Comparison of ENCODE assay signal across 16 cellular contexts in genomic region chr3:172268425-172268824, GRCh38.
DNase-seq lines count a peak whose midpoint lies in the region; ATAC-seq, FAIRE-seq and TF ChIP-seq lines count a peak whose summit lies in the region.
"Had no signal": no experiment of that assay in that cellular context is flagged by ENCODE, and none has a peak within 500 bp of the region (broad histone marks: within the 10 kb centered on the region; RNA-seq: fewer than 3 reads in every experiment).

No MANE protein-coding gene starts in this region.

- peak overlapping the region; percentile 80 for H3K27ac Mint-ChIP-seq in endothelial cell (ENCODE audit: unreplicated experiment)
- H3K27ac Mint-ChIP-seq: CD4-positive, alpha-beta T cell had no signal

- H3K4me1 ChIP-seq in cardiac muscle cell (ENCODE audit: low read depth) (peaks cover 6% of the 10 kb centered on the region), right atrium auricular region (peaks cover 0 to 10% of the 10 kb centered on the region in 2 donors), Panc1 (ENCODE audit: control insufficient read depth, insufficient read depth, low read length) (no peaks in the 10 kb centered on the region), subcutaneous abdominal adipose tissue (ENCODE audit: control insufficient read depth in 5 of 5, insufficient read depth in 5 of 5, low read length in 5 of 5) (peaks cover 2 to 50% (median 32%) of the 10 kb centered on the region in 5 donors), pancreas (peaks cover 0 to 8% (median 0%) of the 10 kb centered on the region in 3 donors)

- CTCF ChIA-PET in Panc1 (lab: Charles Lee): no interaction called here

- in situ Hi-C loops in Panc1 (cut with HindIII; ENCODE audit: low pct_unique_long_range_greater_than_20kb, low sequenced_read_pairs): no loop called here

- TSS peak; percentile 5 for BruUV-seq in Panc1 (replicated peaks; lab: Mats Ljungman, UMichigan)

- no peak overlapping the region for H3K9ac ChIP-seq in subcutaneous abdominal adipose tissue (ENCODE audit: low read length in 5 of 5)
- H3K9ac ChIP-seq: BLaER1 treated with 17β-estradiol and CSF1 and Interleukin-3, amounts not matched to agents 10 nM and 100 nM had no signal

- H3K9me3 Mint-ChIP-seq in endothelial cell (ENCODE audit: unreplicated experiment): no peaks in the 10 kb centered on the region
- H3K9me3 Mint-ChIP-seq: CD4-positive, alpha-beta T cell had no signal

- H3K9me3 ChIP-seq in cardiac muscle cell (ENCODE audit: low read depth) (no peaks in the 10 kb centered on the region), right atrium auricular region (no peaks in the 10 kb centered on the region), Panc1 (ENCODE audit: control insufficient read depth, insufficient read depth, low read depth, low read length) (no peaks in the 10 kb centered on the region), subcutaneous abdominal adipose tissue (ENCODE audit: control insufficient read depth in 5 of 5, low read length in 5 of 5) (no peaks in the 10 kb centered on the region), pancreas (no peaks in the 10 kb centered on the region)
- H3K9me3 ChIP-seq: BLaER1 treated with 17β-estradiol and CSF1 and Interleukin-3, amounts not matched to agents 10 nM and 100 nM had no signal

- DNase-seq in cardiac muscle cell (ENCODE audit: low read depth in 1 of 2, low spot score in 1 of 2) (no peak), right atrium auricular region (ENCODE audit: low spot score) (no peak), Panc1 (ENCODE audit: low read depth, low spot score) (no peak), endothelial cell (ENCODE audit: low spot score) (no peak), pancreas (no peak), coronary artery (ENCODE audit: low spot score) (no peak)
- DNase-seq: ACHN; Calu3; CD4-positive, alpha-beta T cell; DMS 273 treated with DMSO at 0.1 percent for 48 hours had no signal

- H3K27me3 Mint-ChIP-seq in endothelial cell (ENCODE audit: unreplicated experiment): peaks cover 4% of the 10 kb centered on the region
- H3K27me3 Mint-ChIP-seq: CD4-positive, alpha-beta T cell had no signal

- H3K4me1 Mint-ChIP-seq in endothelial cell (ENCODE audit: unreplicated experiment): peaks cover 26% of the 10 kb centered on the region

- H3K27me3 ChIP-seq in cardiac muscle cell: no peaks in the 10 kb centered on the region
- no peaks in the 10 kb centered on the region for H3K27me3 ChIP-seq in right atrium auricular region
- H3K27me3 ChIP-seq in Panc1 (ENCODE audit: control insufficient read depth, insufficient read depth, low read length): no peaks in the 10 kb centered on the region
- no peaks in the 10 kb centered on the region for H3K27me3 ChIP-seq in subcutaneous abdominal adipose tissue (ENCODE audit: control insufficient read depth in 5 of 5, insufficient read depth in 4 of 5, low read length in 5 of 5)
- no peaks in the 10 kb centered on the region for H3K27me3 ChIP-seq in pancreas
- H3K27me3 ChIP-seq: BLaER1 treated with 17β-estradiol and CSF1 and Interleukin-3, amounts not matched to agents 10 nM and 100 nM had no signal

- no peak for ATAC-seq in Panc1
- ATAC-seq in pancreas: no peak
- ATAC-seq: HCT116 had no signal

- H3K4me3 ChIP-seq in cardiac muscle cell (no peak overlapping the region), right atrium auricular region (no peak overlapping the region), Panc1 (ENCODE audit: low read depth in 2 of 2, low read length in 2 of 2) (no peak overlapping the region), subcutaneous abdominal adipose tissue (ENCODE audit: low read depth in 1 of 5, low read length in 5 of 5) (no peak overlapping the region), pancreas (no peak overlapping the region), coronary artery (no peak overlapping the region)
- H3K4me3 ChIP-seq: BLaER1 treated with 17β-estradiol and CSF1 and Interleukin-3, amounts not matched to agents 10 nM and 100 nM had no signal

- no peak for TF ChIP-seq CTCF in cardiac muscle cell (IDR thresholded peaks at IDR 0.05; ENCODE audit: low read depth, low read length)
- no peak for TF ChIP-seq CTCF in right atrium auricular region (IDR thresholded peaks at IDR 0.05)
- TF ChIP-seq CTCF in Panc1 (IDR thresholded peaks at IDR 0.05): no peak
- no peak for TF ChIP-seq CTCF in endothelial cell (IDR thresholded peaks at IDR 0.05; ENCODE audit: unreplicated experiment)
- TF ChIP-seq CTCF in pancreas (IDR thresholded peaks at IDR 0.05): no peak
- TF ChIP-seq CTCF in coronary artery (IDR thresholded peaks at IDR 0.05): no peak

- H3K36me3 ChIP-seq in cardiac muscle cell (peaks cover 8% of the 10 kb centered on the region), right atrium auricular region (peaks cover 11% of the 10 kb centered on the region), Panc1 (ENCODE audit: control insufficient read depth, insufficient read depth, low read length) (peaks cover 8% of the 10 kb centered on the region; the same call in 1 of the 2 replicates), subcutaneous abdominal adipose tissue (ENCODE audit: control insufficient read depth in 5 of 5, insufficient read depth in 5 of 5, low read length in 5 of 5) (peaks cover 6 to 14% (median 10%) of the 10 kb centered on the region in 5 donors), pancreas (no peaks in the 10 kb centered on the region)

- 69 to 77% methylated on average over 3 of the region's 3 CpGs for whole genome bisulfite sequencing in pancreas, 2 donors

- no peak for FAIRE-seq in pancreas (lab: Jason Lieb, UNC)
- FAIRE-seq: GM18507, H54 had no signal

- intact Hi-C loops in Panc1 (cut with micrococcal nuclease; ENCODE audit: unreplicated experiment) (no loop called here), pancreas (cut with DNase I) (no loop called here)

- H3K4me3 Mint-ChIP-seq in endothelial cell (ENCODE audit: unreplicated experiment): no peak overlapping the region
- H3K4me3 Mint-ChIP-seq: CD4-positive, alpha-beta T cell had no signal

- peak overlapping the region; percentile 63 for H3K27ac ChIP-seq in cardiac muscle cell
- H3K27ac ChIP-seq in right atrium auricular region: peak overlapping the region in 1 of 2 donors; percentile 14
- no peak overlapping the region for H3K27ac ChIP-seq in Panc1 (ENCODE audit: low read length)
- H3K27ac ChIP-seq in subcutaneous abdominal adipose tissue (ENCODE audit: low read depth, low read length): peak overlapping the region; percentile 4
- no peak overlapping the region for H3K27ac ChIP-seq in pancreas
- peak overlapping the region in 1 of 2 donors; percentile 13 for H3K27ac ChIP-seq in coronary artery
- H3K27ac ChIP-seq: BLaER1 treated with 17β-estradiol and CSF1 and Interleukin-3, amounts not matched to agents 10 nM and 100 nM; HL-60 had no signal

- H3K36me3 Mint-ChIP-seq in endothelial cell (ENCODE audit: low read depth, unreplicated experiment): peaks cover 39% of the 10 kb centered on the region

- POLR2A ChIA-PET in Panc1 (lab: Charles Lee): no interaction called here

Comparison
In these comparisons a context has a peak if more than half of its experiments do, and no peak if none do; other contexts are left out.
1. H3K27ac ChIP-seq: peak in cardiac muscle cell (single experiment) and subcutaneous abdominal adipose tissue (single experiment); none in Panc1 (single experiment) and pancreas (0 of 4).